ENCODE assay signal across 1 cellular context in genomic region chr1:109776206-109776835, GRCh38.
TF ChIP-seq lines count a peak whose summit lies in the region.

No MANE protein-coding gene starts in this region.

TF ChIP-seq in IMR-90, 13 proteins besides CTCF, POLR2A, EP300 and RAD21 (continued from another document):
- TF ChIP-seq MAZ (IDR thresholded peaks at IDR 0.05; ENCODE audit: borderline replicate concordance, low read depth, low read length) (no peak), RFX5 (IDR thresholded peaks at IDR 0.05; ENCODE audit: low read depth, low read length) (no peak)
